ENCODE assay signal across 22 cellular contexts in the genomic region with DNA sequence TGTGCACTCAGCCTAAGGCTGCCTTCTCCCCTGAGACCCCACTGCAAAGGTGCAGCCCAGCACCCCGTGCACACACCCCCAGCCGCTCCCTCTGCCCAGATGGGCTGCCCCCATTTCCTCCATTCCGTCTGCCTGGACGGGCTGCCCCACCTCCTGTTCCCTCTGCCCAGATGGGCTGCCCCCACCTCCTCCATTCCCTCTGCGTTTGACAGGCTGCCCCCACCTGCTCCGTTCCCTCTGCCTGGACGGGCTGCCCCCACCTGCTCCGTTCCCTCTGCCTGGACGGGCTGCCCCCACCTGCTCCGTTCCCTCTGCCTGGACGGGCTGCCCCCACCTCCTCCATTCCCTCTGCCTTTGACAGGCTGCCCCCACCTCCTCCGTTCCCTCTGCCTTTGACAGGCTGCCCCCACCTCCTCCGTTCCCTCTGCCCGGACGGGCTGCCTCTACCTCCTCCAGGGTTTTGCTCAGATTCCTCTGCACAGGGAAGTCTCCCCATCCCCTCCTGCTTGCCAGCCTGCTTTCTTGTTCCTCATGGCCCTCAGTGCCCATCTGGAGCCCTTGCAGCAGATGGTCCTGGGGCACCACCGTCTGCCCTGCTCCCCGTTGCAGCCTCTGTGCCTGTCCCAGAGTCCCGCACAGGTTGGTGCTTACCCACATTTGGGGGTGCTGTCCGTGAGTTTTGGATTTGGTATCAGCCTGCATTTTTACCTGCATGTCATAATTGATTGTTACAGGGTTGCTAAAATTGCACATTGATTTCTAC. TPM values are rescaled to one million over a fixed set of nuclear protein-coding genes. Genes with fewer than 3 reads are reported as not detected.
DNase-seq lines count a peak whose midpoint lies in the region; ATAC-seq and TF ChIP-seq lines count a peak whose summit lies in the region.
"Had no signal": no experiment of that assay in that cellular context is flagged by ENCODE, and none has a peak within 500 bp of the region (broad histone marks: within the 10 kb centered on the region; RNA-seq: fewer than 3 reads in every experiment).

No MANE protein-coding gene starts in this region.

- peak overlapping the region; percentile 55 for H3K27ac Mint-ChIP-seq in activated CD4-positive, alpha-beta memory T cell treated with anti-CD3 and anti-CD28 coated beads, Interleukin-2, amount 10 ng/mL, durations not matched to agents 7 days and 5 days
- no peak overlapping the region for H3K27ac Mint-ChIP-seq in activated CD4-positive, alpha-beta memory T cell treated with anti-CD3 and anti-CD28 coated beads for 36 hours
- peak overlapping the region; percentile 76 for H3K27ac Mint-ChIP-seq in chondrocyte (ENCODE audit: unreplicated experiment)
- no peak overlapping the region for H3K27ac Mint-ChIP-seq in activated naive CD8-positive, alpha-beta T cell treated with anti-CD3 and anti-CD28 coated beads, Interleukin-2, amount 50 U/mL, for 24 hours

- peaks cover 55% of the 10 kb centered on the region for H3K36me3 Mint-ChIP-seq in activated CD4-positive, alpha-beta memory T cell treated with anti-CD3 and anti-CD28 coated beads, Interleukin-2, amount 10 ng/mL, durations not matched to agents 7 days and 5 days (ENCODE audit: low read depth)
- peaks cover 8% of the 10 kb centered on the region for H3K36me3 Mint-ChIP-seq in activated CD4-positive, alpha-beta memory T cell treated with anti-CD3 and anti-CD28 coated beads for 36 hours
- peaks cover 11% of the 10 kb centered on the region for H3K36me3 Mint-ChIP-seq in chondrocyte (ENCODE audit: low read depth)
- peaks cover 20% of the 10 kb centered on the region for H3K36me3 Mint-ChIP-seq in activated naive CD8-positive, alpha-beta T cell treated with anti-CD3 and anti-CD28 coated beads, Interleukin-2, amount 50 U/mL, for 24 hours (ENCODE audit: low read depth)

- TF ChIP-seq CTCF in chondrocyte (IDR thresholded peaks at IDR 0.05), result no peak

- H3K4me3 Mint-ChIP-seq in activated CD4-positive, alpha-beta memory T cell treated with anti-CD3 and anti-CD28 coated beads, Interleukin-2, amount 10 ng/mL, durations not matched to agents 7 days and 5 days, result no peak overlapping the region
- H3K4me3 Mint-ChIP-seq in activated CD4-positive, alpha-beta memory T cell treated with anti-CD3 and anti-CD28 coated beads for 36 hours, result no peak overlapping the region
- H3K4me3 Mint-ChIP-seq in chondrocyte (ENCODE audit: unreplicated experiment), result no peak overlapping the region
- H3K4me3 Mint-ChIP-seq in activated naive CD8-positive, alpha-beta T cell treated with anti-CD3 and anti-CD28 coated beads, Interleukin-2, amount 50 U/mL, for 24 hours, result no peak overlapping the region

- DNase-seq in activated CD4-positive, alpha-beta memory T cell treated with anti-CD3 and anti-CD28 coated beads, Interleukin-2, amount 10 ng/mL, durations not matched to agents 7 days and 5 days, result no peak
- DNase-seq in activated CD4-positive, alpha-beta memory T cell treated with anti-CD3 and anti-CD28 coated beads for 36 hours, result no peak
- DNase-seq in NCI-H2171 (lab: John Stamatoyannopoulos, UW) (peak; percentile 56), chondrocyte (ENCODE audit: low spot score) (no peak), substantia nigra (lab: John Stamatoyannopoulos, UW) (peak in 2 of 49 donors; percentile 52 to 57)
- DNase-seq in activated naive CD8-positive, alpha-beta T cell treated with anti-CD3 and anti-CD28 coated beads, Interleukin-2, amount 50 U/mL, for 24 hours, result no peak
- DNase-seq: amniotic stem cell; GF-D8; NCI-H187 treated with DMSO at 0.1 percent for 48 hours; NCI-H446; RPMI8226; stimulated activated CD4-positive, alpha-beta T cell treated with anti-CD3 and anti-CD28 coated beads, Interleukin-4, amount 100 ng/mL, for 4 hours had no signal

- intact Hi-C loops in activated CD4-positive, alpha-beta memory T cell treated with anti-CD3 and anti-CD28 coated beads for 36 hours (cut with micrococcal nuclease), result no loop called here

- peak overlapping the region; percentile 24 for H3K27ac ChIP-seq in substantia nigra (ENCODE audit: low read depth, low read length, poor library complexity, severe bottlenecking)

- CTCF ChIA-PET in activated CD4-positive, alpha-beta memory T cell treated with anti-CD3 and anti-CD28 coated beads, Interleukin-2, amount 10 ng/mL, durations not matched to agents 7 days and 5 days (lab: Charles Lee), result no interaction called here
- CTCF ChIA-PET in activated CD4-positive, alpha-beta memory T cell treated with anti-CD3 and anti-CD28 coated beads for 36 hours (lab: Charles Lee), result no interaction called here

- no peaks in the 10 kb centered on the region for H3K27me3 Mint-ChIP-seq in activated CD4-positive, alpha-beta memory T cell treated with anti-CD3 and anti-CD28 coated beads, Interleukin-2, amount 10 ng/mL, durations not matched to agents 7 days and 5 days
- no peaks in the 10 kb centered on the region for H3K27me3 Mint-ChIP-seq in activated CD4-positive, alpha-beta memory T cell treated with anti-CD3 and anti-CD28 coated beads for 36 hours
- H3K27me3 Mint-ChIP-seq in chondrocyte (ENCODE audit: low read depth), result no peaks in the 10 kb centered on the region
- H3K27me3 Mint-ChIP-seq in activated naive CD8-positive, alpha-beta T cell treated with anti-CD3 and anti-CD28 coated beads, Interleukin-2, amount 50 U/mL, for 24 hours, result no peaks in the 10 kb centered on the region

- no peak for ATAC-seq in activated naive CD8-positive, alpha-beta T cell treated with anti-CD3 and anti-CD28 coated beads, Interleukin-2, amount 50 U/mL, for 24 hours
- ATAC-seq in HG02970 (IDR thresholded peaks at IDR 0.05; ENCODE audit: low FRiP score, unreplicated experiment), result no peak
- ATAC-seq in HG03520 (IDR thresholded peaks at IDR 0.05; ENCODE audit: unreplicated experiment), result no peak
- ATAC-seq: esophagus mucosa, K562, SK-N-SH treated with all-trans-retinoic acid at 6 μM for 48 hours had no signal

- POLR2A ChIA-PET in activated CD4-positive, alpha-beta memory T cell treated with anti-CD3 and anti-CD28 coated beads, Interleukin-2, amount 10 ng/mL, durations not matched to agents 7 days and 5 days (lab: Charles Lee), result no interaction called here
- POLR2A ChIA-PET in activated CD4-positive, alpha-beta memory T cell treated with anti-CD3 and anti-CD28 coated beads for 36 hours (lab: Charles Lee), result no interaction called here

- peaks cover 23% of the 10 kb centered on the region for H3K4me1 Mint-ChIP-seq in activated CD4-positive, alpha-beta memory T cell treated with anti-CD3 and anti-CD28 coated beads, Interleukin-2, amount 10 ng/mL, durations not matched to agents 7 days and 5 days
- peaks cover 22% of the 10 kb centered on the region for H3K4me1 Mint-ChIP-seq in activated CD4-positive, alpha-beta memory T cell treated with anti-CD3 and anti-CD28 coated beads for 36 hours (ENCODE audit: low read depth)
- H3K4me1 Mint-ChIP-seq in chondrocyte (ENCODE audit: low read depth), result peaks cover 22% of the 10 kb centered on the region
- H3K4me1 Mint-ChIP-seq in activated naive CD8-positive, alpha-beta T cell treated with anti-CD3 and anti-CD28 coated beads, Interleukin-2, amount 50 U/mL, for 24 hours, result peaks cover 16% of the 10 kb centered on the region

- H3K9me3 Mint-ChIP-seq in activated CD4-positive, alpha-beta memory T cell treated with anti-CD3 and anti-CD28 coated beads, Interleukin-2, amount 10 ng/mL, durations not matched to agents 7 days and 5 days, result no peaks in the 10 kb centered on the region
- H3K9me3 Mint-ChIP-seq in activated CD4-positive, alpha-beta memory T cell treated with anti-CD3 and anti-CD28 coated beads for 36 hours, result no peaks in the 10 kb centered on the region
- no peaks in the 10 kb centered on the region for H3K9me3 Mint-ChIP-seq in chondrocyte (ENCODE audit: low read depth)
- H3K9me3 Mint-ChIP-seq in activated naive CD8-positive, alpha-beta T cell treated with anti-CD3 and anti-CD28 coated beads, Interleukin-2, amount 50 U/mL, for 24 hours, result no peaks in the 10 kb centered on the region

RNA-seq across cellular contexts. Expression of gene IL17C, which starts 23.4 kb away (rescaled TPM):
- total RNA-seq in activated CD4-positive, alpha-beta memory T cell treated with anti-CD3 and anti-CD28 coated beads, Interleukin-2, amount 10 ng/mL, durations not matched to agents 7 days and 5 days, result under 1 TPM; 0.23 to 0.43 TPM
- total RNA-seq in activated CD4-positive, alpha-beta memory T cell treated with anti-CD3 and anti-CD28 coated beads for 36 hours, result under 1 TPM in 1 of 2 experiments, not detected in 1; 0.22 TPM
- not detected in 3 replicates for total RNA-seq in chondrocyte
- total RNA-seq: cardiac muscle cell, esophagus mucosa, frontal cortex, K562, lung, renal cortical epithelial cell, ureter had no signal

RNA-seq across cellular contexts. Expression of gene CYBA, which starts 35.9 kb away (rescaled TPM):
- total RNA-seq in activated CD4-positive, alpha-beta memory T cell treated with anti-CD3 and anti-CD28 coated beads, Interleukin-2, amount 10 ng/mL, durations not matched to agents 7 days and 5 days, result 100 to 1,000 TPM; 580 to 588 TPM
- total RNA-seq in activated CD4-positive, alpha-beta memory T cell treated with anti-CD3 and anti-CD28 coated beads for 36 hours, result 100 to 1,000 TPM; 262 to 265 TPM
- total RNA-seq in chondrocyte, result 13.4 to 55.1 TPM (median 51.7 TPM) in 3 replicates

RNA-seq across cellular contexts. Expression of gene ZC3H18, which starts 44.8 kb away (rescaled TPM):
- 10 to 100 TPM; 75.9 to 78.6 TPM for total RNA-seq in activated CD4-positive, alpha-beta memory T cell treated with anti-CD3 and anti-CD28 coated beads, Interleukin-2, amount 10 ng/mL, durations not matched to agents 7 days and 5 days
- total RNA-seq in activated CD4-positive, alpha-beta memory T cell treated with anti-CD3 and anti-CD28 coated beads for 36 hours, result 10 to 100 TPM; 72.0 to 72.7 TPM
- 32.1 to 38.4 TPM (median 36.7 TPM) in 3 replicates for total RNA-seq in chondrocyte

RNA-seq across cellular contexts. Expression of gene MVD, which starts 47.9 kb away (rescaled TPM):
- total RNA-seq in activated CD4-positive, alpha-beta memory T cell treated with anti-CD3 and anti-CD28 coated beads, Interleukin-2, amount 10 ng/mL, durations not matched to agents 7 days and 5 days, result 100 to 1,000 TPM; 134 to 139 TPM
- 100 to 1,000 TPM; 111 to 113 TPM for total RNA-seq in activated CD4-positive, alpha-beta memory T cell treated with anti-CD3 and anti-CD28 coated beads for 36 hours
- 38.3 to 40.0 TPM (median 38.8 TPM) in 3 replicates for total RNA-seq in chondrocyte

Comparison
In these comparisons a context has a peak if more than half of its experiments do, and no peak if none do; other contexts are left out.
1. H3K27ac Mint-ChIP-seq: peak in activated CD4-positive, alpha-beta memory T cell treated with anti-CD3 and anti-CD28 coated beads, Interleukin-2, amount 10 ng/mL, durations not matched to agents 7 days and 5 days (single experiment) and chondrocyte (single experiment); none in activated CD4-positive, alpha-beta memory T cell treated with anti-CD3 and anti-CD28 coated beads for 36 hours (single experiment) and activated naive CD8-positive, alpha-beta T cell treated with anti-CD3 and anti-CD28 coated beads, Interleukin-2, amount 50 U/mL, for 24 hours (single experiment).